In the genomic region with DNA sequence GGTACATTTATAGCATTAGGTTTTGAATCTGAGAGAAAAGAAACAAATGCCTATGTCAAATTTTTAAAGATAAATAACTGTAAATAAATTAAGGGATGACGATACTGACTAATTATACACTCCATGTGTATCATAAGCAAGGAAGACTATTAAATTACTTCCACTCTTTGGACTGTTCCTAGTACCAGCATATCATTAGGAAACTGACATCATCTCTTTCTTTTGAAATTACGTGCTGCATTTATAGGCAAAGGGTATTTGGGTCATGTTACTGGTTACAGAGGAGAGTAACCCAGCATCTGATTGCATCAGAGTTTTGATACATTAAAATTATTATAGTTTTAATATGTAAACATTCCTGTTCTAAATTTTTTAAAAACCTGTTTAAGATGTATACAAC, we compare ENCODE assay signal across 16 cellular contexts.
"Had no signal": no experiment of that assay in that cellular context is flagged by ENCODE, and none has a peak within 500 bp of the region (broad histone marks: within the 10 kb centered on the region; RNA-seq: fewer than 3 reads in every experiment).

No MANE protein-coding gene starts in this region.

- H3K27me3 ChIP-seq: body of pancreas, cardiac muscle cell, tibial nerve had no signal

- H3K36me3 ChIP-seq: cardiac muscle cell, tibial nerve had no signal

- H3K4me3 ChIP-seq: body of pancreas, cardiac muscle cell, tibial nerve had no signal

- DNase-seq: activated CD4-positive, alpha-beta T cell treated with anti-CD3 and anti-CD28 coated beads for 4 hours; activated CD4-positive, alpha-beta T cell treated with anti-CD3 and anti-CD28 coated beads, Interleukin-2, amount 50 U/mL, for 48 hours; activated CD4-positive, CD25-positive, alpha-beta regulatory T cell; activated effector memory CD4-positive, alpha-beta T cell treated with anti-CD3 and anti-CD28 coated beads, Interleukin-2, amount 50 U/mL, for 16 hours; activated naive CD4-positive, alpha-beta T cell treated with anti-CD3 and anti-CD28 coated beads, Interleukin-2, amount 50 U/mL, for 16 hours; activated naive CD8-positive, alpha-beta T cell treated with anti-CD3 and anti-CD28 coated beads, Interleukin-2, amount 50 U/mL, for 24 hours; activated T-cell treated with anti-CD3 and anti-CD28 coated beads, Interleukin-2, amount 50 U/mL, for 72 hours; anterior cingulate cortex; body of pancreas; naive thymus-derived CD8-positive, alpha-beta T cell; stimulated activated CD4-positive, alpha-beta T cell treated with anti-CD3 and anti-CD28 coated beads, Interleukin-12 subunit alpha, Interleukin-12 subunit beta, amount 100 ng/mL, for 4 hours; T-helper 17 cell had no signal

- H3K9me3 ChIP-seq: body of pancreas, tibial nerve had no signal

- H3K27ac ChIP-seq: cardiac muscle cell, epithelial cell of prostate, tibial nerve had no signal

- ATAC-seq: activated naive CD8-positive, alpha-beta T cell treated with anti-CD3 and anti-CD28 coated beads, Interleukin-2, amount 50 U/mL, for 24 hours; activated T-cell treated with anti-CD3 and anti-CD28 coated beads, Interleukin-2, amount 50 U/mL, for 72 hours; body of pancreas; left lobe of liver; naive thymus-derived CD8-positive, alpha-beta T cell; T-helper 17 cell had no signal
